ENCODE assay signal across 8 cellular contexts in genomic region chr19:37077615-37077928, GRCh38. TPM values are rescaled to one million over a fixed set of nuclear protein-coding genes. Genes with fewer than 3 reads are reported as not detected.
DNase-seq lines count a peak whose midpoint lies in the region; ATAC-seq and TF ChIP-seq lines count a peak whose summit lies in the region.

No MANE protein-coding gene starts in this region.

- no peak for TF ChIP-seq CTCF in PC-3 (conservative IDR thresholded peaks at IDR 0.05; ENCODE audit: low read depth, low read length)
- TF ChIP-seq CTCF in progenitor cell of endocrine pancreas (IDR thresholded peaks at IDR 0.05; ENCODE audit: unreplicated experiment): no peak
- TF ChIP-seq CTCF in GM10248 (IDR thresholded peaks at IDR 0.05; ENCODE audit: control extremely low read depth, extremely low read depth, low read depth, missing control alignments): no peak

- peak overlapping the region; percentile 93 for H2AFZ ChIP-seq in PC-3 (ENCODE audit: low read length)

- H3K27ac ChIP-seq in PC-3 (ENCODE audit: low read length): no peak overlapping the region

- H3K9me3 Mint-ChIP-seq in progenitor cell of endocrine pancreas (ENCODE audit: low read depth): peaks cover 29% of the 10 kb centered on the region

- BruUV-seq in PC-3 (replicated peaks; lab: Mats Ljungman, UMichigan): TSS peak; percentile 83

- no peaks in the 10 kb centered on the region for H3F3A ChIP-seq in PC-3 (ENCODE audit: low read length, unreplicated experiment)

- H3K4me3 Mint-ChIP-seq in progenitor cell of endocrine pancreas (ENCODE audit: low read depth): peak overlapping the region; percentile 97

- DNase-seq in NCI-H2029 treated with DMSO at 0.1 percent for 48 hours (lab: John Stamatoyannopoulos, UW): peak; percentile 60
- no peak for DNase-seq in NCI-H2029 (lab: John Stamatoyannopoulos, UW)
- peak; percentile 1 for DNase-seq in PC-3
- peak; percentile 7 for DNase-seq in fibroblast of gingiva (ENCODE audit: low read depth)
- DNase-seq in progenitor cell of endocrine pancreas (ENCODE audit: low spot score, unreplicated experiment): no peak
- DNase-seq in KG1 (lab: John Stamatoyannopoulos, UW): no peak
- DNase-seq in GM10248 (ENCODE audit: extremely low spot score): no peak

- H3K27me3 ChIP-seq in PC-3 (ENCODE audit: low read length): no peaks in the 10 kb centered on the region

- H3K79me2 ChIP-seq in PC-3 (ENCODE audit: low read length): peaks cover 20% of the 10 kb centered on the region

- peak overlapping the region; percentile 81 for H3K4me2 ChIP-seq in PC-3 (ENCODE audit: low read length)

- H3K9me2 ChIP-seq in PC-3 (replicated peaks; ENCODE audit: low read length): no peaks in the 10 kb centered on the region

- H4K20me1 ChIP-seq in PC-3 (ENCODE audit: low read length): no peaks in the 10 kb centered on the region

- no peaks in the 10 kb centered on the region for H3K4me1 ChIP-seq in PC-3 (ENCODE audit: insufficient read depth, low read length)

- peaks cover 7% of the 10 kb centered on the region for H3K36me3 ChIP-seq in PC-3 (ENCODE audit: low read depth, low read length)

- POLR2A ChIA-PET in PC-3 (lab: Charles Lee; ENCODE audit: unreplicated experiment): no interaction called here
- POLR2A ChIA-PET in GM10248 (lab: Yijun Ruan, JAX): interaction anchor here (0.6 kb wide), 1 partner anchor 265 kb away, joined by 3 read pairs; no protein-coding TSS in a partner anchor

- peak overlapping the region; percentile 76 for H3K9ac ChIP-seq in PC-3 (ENCODE audit: low read length)

- H3K4me1 Mint-ChIP-seq in progenitor cell of endocrine pancreas (ENCODE audit: low read depth): peaks cover 22% of the 10 kb centered on the region

- no peaks in the 10 kb centered on the region for H3K27me3 Mint-ChIP-seq in progenitor cell of endocrine pancreas

- H3K9me3 ChIP-seq in PC-3 (ENCODE audit: low read length): peaks cover 12% of the 10 kb centered on the region; the same call in 1 of the 2 replicates

- peak overlapping the region; percentile 86 for H3K4me3 ChIP-seq in PC-3 (ENCODE audit: low read length)

- intact Hi-C loops in PC-3 (cut with micrococcal nuclease): no loop called here

- CTCF ChIA-PET in PC-3 (lab: Charles Lee): no interaction called here
- CTCF ChIA-PET in GM10248 (lab: Yijun Ruan, JAX): no interaction called here

- ATAC-seq in PC-3 (no peak), HG02885 (IDR thresholded peaks at IDR 0.05; ENCODE audit: poor library complexity, unreplicated experiment) (no peak)

- peak overlapping the region; percentile 96 for H3K27ac Mint-ChIP-seq in progenitor cell of endocrine pancreas

- peaks cover 24% of the 10 kb centered on the region for H3K36me3 Mint-ChIP-seq in progenitor cell of endocrine pancreas (ENCODE audit: insufficient read depth)

RNA-seq across cellular contexts. Expression of gene ZNF420, which starts 0.7 kb away (rescaled TPM):
- total RNA-seq in PC-3 (2014; rRNA removed) (2.3 and 3.8 TPM in 2 replicates), progenitor cell of endocrine pancreas (15.9 and 19.3 TPM in 2 replicates)

Comparison
In these comparisons a context has a peak if more than half of its experiments do, and no peak if none do; other contexts are left out.
1. DNase-seq: peak in NCI-H2029 treated with DMSO at 0.1 percent for 48 hours (single experiment), PC-3 (single experiment) and fibroblast of gingiva (single experiment); none in NCI-H2029 (single experiment), progenitor cell of endocrine pancreas (single experiment), KG1 (single experiment) and GM10248 (single experiment).